1 cellular context compared by ENCODE assay signal in the genomic region with DNA sequence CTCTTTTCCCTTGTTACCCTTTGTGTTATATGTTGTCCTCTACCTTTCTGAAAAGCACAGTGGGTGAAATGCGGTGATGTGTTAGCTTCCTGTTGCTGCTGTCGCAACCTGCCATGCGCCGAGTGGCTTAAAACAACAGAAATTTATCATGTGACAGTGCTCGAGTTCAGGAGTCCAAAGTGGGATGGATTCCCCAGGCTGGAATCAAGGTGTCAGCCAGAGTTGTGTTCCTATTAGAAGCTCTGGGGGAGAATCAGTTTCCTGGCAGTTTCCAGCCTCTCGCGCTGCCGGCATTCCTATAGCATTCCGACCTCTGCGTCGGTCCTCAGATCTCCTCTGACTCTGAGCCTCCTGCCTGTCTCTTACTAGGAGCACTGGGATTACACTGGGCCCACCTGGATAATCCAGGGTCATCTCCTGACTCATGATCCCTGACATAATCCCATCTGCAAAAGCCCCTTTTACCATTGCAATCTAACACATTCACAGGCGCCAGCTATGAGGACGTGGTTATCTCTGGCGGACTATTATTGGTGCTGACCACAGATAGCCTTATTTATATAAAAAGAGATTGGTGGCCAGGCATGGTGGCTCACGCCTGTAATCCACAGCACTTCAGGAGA.
TF ChIP-seq lines count a peak whose summit lies in the region.

No MANE protein-coding gene starts in this region.

TF ChIP-seq in HepG2, 621 proteins besides CTCF, POLR2A, EP300 and RAD21 (continued from another document and continues in another):
- TF ChIP-seq, protein P1, sequence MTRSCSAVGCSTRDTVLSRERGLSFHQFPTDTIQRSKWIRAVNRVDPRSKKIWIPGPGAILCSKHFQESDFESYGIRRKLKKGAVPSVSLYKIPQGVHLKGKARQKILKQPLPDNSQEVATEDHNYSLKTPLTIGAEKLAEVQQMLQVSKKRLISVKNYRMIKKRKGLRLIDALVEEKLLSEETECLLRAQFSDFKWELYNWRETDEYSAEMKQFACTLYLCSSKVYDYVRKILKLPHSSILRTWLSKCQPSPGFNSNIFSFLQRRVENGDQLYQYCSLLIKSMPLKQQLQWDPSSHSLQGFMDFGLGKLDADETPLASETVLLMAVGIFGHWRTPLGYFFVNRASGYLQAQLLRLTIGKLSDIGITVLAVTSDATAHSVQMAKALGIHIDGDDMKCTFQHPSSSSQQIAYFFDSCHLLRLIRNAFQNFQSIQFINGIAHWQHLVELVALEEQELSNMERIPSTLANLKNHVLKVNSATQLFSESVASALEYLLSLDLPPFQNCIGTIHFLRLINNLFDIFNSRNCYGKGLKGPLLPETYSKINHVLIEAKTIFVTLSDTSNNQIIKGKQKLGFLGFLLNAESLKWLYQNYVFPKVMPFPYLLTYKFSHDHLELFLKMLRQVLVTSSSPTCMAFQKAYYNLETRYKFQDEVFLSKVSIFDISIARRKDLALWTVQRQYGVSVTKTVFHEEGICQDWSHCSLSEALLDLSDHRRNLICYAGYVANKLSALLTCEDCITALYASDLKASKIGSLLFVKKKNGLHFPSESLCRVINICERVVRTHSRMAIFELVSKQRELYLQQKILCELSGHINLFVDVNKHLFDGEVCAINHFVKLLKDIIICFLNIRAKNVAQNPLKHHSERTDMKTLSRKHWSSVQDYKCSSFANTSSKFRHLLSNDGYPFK (CRISPR knock-in tag; IDR thresholded peaks at IDR 0.05; ENCODE audit: borderline replicate concordance): 0 out of 2 replicates have a peak, but pooled peaks have one; percentile 44
- TF ChIP-seq ZNF20 (CRISPR knock-in tag; IDR thresholded peaks at IDR 0.05): no peak
- peak; percentile 86; the same call in 1 of the 2 replicates for TF ChIP-seq FOXK1 (CRISPR knock-in tag; IDR thresholded peaks at IDR 0.05; ENCODE audit: borderline replicate concordance, low read depth)
- no peak for TF ChIP-seq ZFYVE20 (CRISPR knock-in tag; IDR thresholded peaks at IDR 0.05; ENCODE audit: borderline replicate concordance, low read depth)
- TF ChIP-seq ZNF883 (CRISPR knock-in tag; IDR thresholded peaks at IDR 0.05; ENCODE audit: not compliant biosample characterization): no peak
- TF ChIP-seq, protein P2, sequence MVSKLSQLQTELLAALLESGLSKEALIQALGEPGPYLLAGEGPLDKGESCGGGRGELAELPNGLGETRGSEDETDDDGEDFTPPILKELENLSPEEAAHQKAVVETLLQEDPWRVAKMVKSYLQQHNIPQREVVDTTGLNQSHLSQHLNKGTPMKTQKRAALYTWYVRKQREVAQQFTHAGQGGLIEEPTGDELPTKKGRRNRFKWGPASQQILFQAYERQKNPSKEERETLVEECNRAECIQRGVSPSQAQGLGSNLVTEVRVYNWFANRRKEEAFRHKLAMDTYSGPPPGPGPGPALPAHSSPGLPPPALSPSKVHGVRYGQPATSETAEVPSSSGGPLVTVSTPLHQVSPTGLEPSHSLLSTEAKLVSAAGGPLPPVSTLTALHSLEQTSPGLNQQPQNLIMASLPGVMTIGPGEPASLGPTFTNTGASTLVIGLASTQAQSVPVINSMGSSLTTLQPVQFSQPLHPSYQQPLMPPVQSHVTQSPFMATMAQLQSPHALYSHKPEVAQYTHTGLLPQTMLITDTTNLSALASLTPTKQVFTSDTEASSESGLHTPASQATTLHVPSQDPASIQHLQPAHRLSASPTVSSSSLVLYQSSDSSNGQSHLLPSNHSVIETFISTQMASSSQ (IDR thresholded peaks at IDR 0.05; ENCODE audit: low read depth): no peak; the same call in 1 of the 2 replicates
- TF ChIP-seq, protein P2 (CRISPR knock-in tag; IDR thresholded peaks at IDR 0.05; ENCODE audit: borderline replicate concordance): no peak
- no peak for TF ChIP-seq NFE2L1 (CRISPR knock-in tag; IDR thresholded peaks at IDR 0.05; ENCODE audit: borderline replicate concordance)
- TF ChIP-seq, protein P3, sequence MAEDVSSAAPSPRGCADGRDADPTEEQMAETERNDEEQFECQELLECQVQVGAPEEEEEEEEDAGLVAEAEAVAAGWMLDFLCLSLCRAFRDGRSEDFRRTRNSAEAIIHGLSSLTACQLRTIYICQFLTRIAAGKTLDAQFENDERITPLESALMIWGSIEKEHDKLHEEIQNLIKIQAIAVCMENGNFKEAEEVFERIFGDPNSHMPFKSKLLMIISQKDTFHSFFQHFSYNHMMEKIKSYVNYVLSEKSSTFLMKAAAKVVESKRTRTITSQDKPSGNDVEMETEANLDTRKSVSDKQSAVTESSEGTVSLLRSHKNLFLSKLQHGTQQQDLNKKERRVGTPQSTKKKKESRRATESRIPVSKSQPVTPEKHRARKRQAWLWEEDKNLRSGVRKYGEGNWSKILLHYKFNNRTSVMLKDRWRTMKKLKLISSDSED (CRISPR knock-in tag; IDR thresholded peaks at IDR 0.05): no peak
- 0 out of 2 replicates have a peak, but pooled peaks have one; percentile 11 for TF ChIP-seq CREB1 (IDR thresholded peaks at IDR 0.05)
- peak; percentile 65; the same call in 1 of the 2 replicates for TF ChIP-seq CREB1 (CRISPR knock-in tag; IDR thresholded peaks at IDR 0.05)
- no peak for TF ChIP-seq ZNF260 (CRISPR knock-in tag; IDR thresholded peaks at IDR 0.05; ENCODE audit: borderline replicate concordance, low read depth)
- no peak for TF ChIP-seq ZNF674 (CRISPR knock-in tag; IDR thresholded peaks at IDR 0.05; ENCODE audit: low read depth)
- no peak for TF ChIP-seq BRD4 (CRISPR knock-in tag; IDR thresholded peaks at IDR 0.05)
- TF ChIP-seq ZBTB20 (CRISPR knock-in tag; IDR thresholded peaks at IDR 0.05; ENCODE audit: borderline replicate concordance, low read depth): peak; percentile 79
- TF ChIP-seq ZNF232 (CRISPR knock-in tag; IDR thresholded peaks at IDR 0.05; ENCODE audit: borderline replicate concordance): no peak; the same call in 1 of the 2 replicates
- TF ChIP-seq, protein P4, sequence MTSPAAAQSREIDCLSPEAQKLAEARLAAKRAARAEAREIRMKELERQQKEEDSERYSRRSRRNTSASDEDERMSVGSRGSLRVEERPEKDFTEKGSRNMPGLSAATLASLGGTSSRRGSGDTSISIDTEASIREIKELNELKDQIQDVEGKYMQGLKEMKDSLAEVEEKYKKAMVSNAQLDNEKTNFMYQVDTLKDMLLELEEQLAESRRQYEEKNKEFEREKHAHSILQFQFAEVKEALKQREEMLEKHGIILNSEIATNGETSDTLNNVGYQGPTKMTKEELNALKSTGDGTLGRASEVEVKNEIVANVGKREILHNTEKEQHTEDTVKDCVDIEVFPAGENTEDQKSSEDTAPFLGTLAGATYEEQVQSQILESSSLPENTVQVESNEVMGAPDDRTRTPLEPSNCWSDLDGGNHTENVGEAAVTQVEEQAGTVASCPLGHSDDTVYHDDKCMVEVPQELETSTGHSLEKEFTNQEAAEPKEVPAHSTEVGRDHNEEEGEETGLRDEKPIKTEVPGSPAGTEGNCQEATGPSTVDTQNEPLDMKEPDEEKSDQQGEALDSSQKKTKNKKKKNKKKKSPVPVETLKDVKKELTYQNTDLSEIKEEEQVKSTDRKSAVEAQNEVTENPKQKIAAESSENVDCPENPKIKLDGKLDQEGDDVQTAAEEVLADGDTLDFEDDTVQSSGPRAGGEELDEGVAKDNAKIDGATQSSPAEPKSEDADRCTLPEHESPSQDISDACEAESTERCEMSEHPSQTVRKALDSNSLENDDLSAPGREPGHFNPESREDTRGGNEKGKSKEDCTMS (CRISPR knock-in tag; conservative IDR thresholded peaks at IDR 0.05): no peak
- TF ChIP-seq GLI4 (CRISPR knock-in tag; IDR thresholded peaks at IDR 0.05; ENCODE audit: borderline replicate concordance): no peak
- no peak for TF ChIP-seq SALL2 (CRISPR knock-in tag; IDR thresholded peaks at IDR 0.05)
- TF ChIP-seq SRSF9 (IDR thresholded peaks at IDR 0.05; ENCODE audit: borderline replicate concordance, insufficient read depth, low read depth, low read length, poor library complexity, severe bottlenecking): no peak
- no peak for TF ChIP-seq SMYD3 (CRISPR knock-in tag; IDR thresholded peaks at IDR 0.05)
- no peak; the same call in 1 of the 2 replicates for TF ChIP-seq ZNF746 (CRISPR knock-in tag; IDR thresholded peaks at IDR 0.05)
- no peak for TF ChIP-seq MBD4 (IDR thresholded peaks at IDR 0.05; ENCODE audit: borderline replicate concordance, low read length)
- TF ChIP-seq PAWR (CRISPR knock-in tag; IDR thresholded peaks at IDR 0.05; ENCODE audit: borderline replicate concordance): no peak
- no peak for TF ChIP-seq ZNF550 (CRISPR knock-in tag; IDR thresholded peaks at IDR 0.05; ENCODE audit: borderline replicate concordance)
- peak; percentile 83 for TF ChIP-seq POLR2G (IDR thresholded peaks at IDR 0.05; ENCODE audit: low read depth, low read length)
- TF ChIP-seq MTF2 (CRISPR knock-in tag; IDR thresholded peaks at IDR 0.05; ENCODE audit: borderline replicate concordance): no peak
- peak; percentile 91 for TF ChIP-seq TEAD3 (CRISPR knock-in tag; optimal IDR thresholded peaks at IDR 0.05; ENCODE audit: borderline replicate concordance)
- TF ChIP-seq ZNF274 (CRISPR knock-in tag; IDR thresholded peaks at IDR 0.05): no peak
- TF ChIP-seq, protein P5, sequence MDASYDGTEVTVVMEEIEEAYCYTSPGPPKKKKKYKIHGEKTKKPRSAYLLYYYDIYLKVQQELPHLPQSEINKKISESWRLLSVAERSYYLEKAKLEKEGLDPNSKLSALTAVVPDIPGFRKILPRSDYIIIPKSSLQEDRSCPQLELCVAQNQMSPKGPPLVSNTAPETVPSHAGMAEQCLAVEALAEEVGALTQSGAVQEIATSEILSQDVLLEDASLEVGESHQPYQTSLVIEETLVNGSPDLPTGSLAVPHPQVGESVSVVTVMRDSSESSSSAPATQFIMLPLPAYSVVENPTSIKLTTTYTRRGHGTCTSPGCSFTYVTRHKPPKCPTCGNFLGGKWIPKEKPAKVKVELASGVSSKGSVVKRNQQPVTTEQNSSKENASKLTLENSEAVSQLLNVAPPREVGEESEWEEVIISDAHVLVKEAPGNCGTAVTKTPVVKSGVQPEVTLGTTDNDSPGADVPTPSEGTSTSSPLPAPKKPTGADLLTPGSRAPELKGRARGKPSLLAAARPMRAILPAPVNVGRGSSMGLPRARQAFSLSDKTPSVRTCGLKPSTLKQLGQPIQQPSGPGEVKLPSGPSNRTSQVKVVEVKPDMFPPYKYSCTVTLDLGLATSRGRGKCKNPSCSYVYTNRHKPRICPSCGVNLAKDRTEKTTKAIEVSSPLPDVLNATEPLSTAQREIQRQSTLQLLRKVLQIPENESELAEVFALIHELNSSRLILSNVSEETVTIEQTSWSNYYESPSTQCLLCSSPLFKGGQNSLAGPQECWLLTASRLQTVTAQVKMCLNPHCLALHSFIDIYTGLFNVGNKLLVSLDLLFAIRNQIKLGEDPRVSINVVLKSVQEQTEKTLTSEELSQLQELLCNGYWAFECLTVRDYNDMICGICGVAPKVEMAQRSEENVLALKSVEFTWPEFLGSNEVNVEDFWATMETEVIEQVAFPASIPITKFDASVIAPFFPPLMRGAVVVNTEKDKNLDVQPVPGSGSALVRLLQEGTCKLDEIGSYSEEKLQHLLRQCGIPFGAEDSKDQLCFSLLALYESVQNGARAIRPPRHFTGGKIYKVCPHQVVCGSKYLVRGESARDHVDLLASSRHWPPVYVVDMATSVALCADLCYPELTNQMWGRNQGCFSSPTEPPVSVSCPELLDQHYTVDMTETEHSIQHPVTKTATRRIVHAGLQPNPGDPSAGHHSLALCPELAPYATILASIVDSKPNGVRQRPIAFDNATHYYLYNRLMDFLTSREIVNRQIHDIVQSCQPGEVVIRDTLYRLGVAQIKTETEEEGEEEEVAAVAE (CRISPR knock-in tag; IDR thresholded peaks at IDR 0.05; ENCODE audit: borderline replicate concordance): peak; percentile 68; the same call in 1 of the 2 replicates
- TF ChIP-seq HHEX (CRISPR knock-in tag; IDR thresholded peaks at IDR 0.05): 0 out of 2 replicates have a peak, but pooled peaks have one; percentile 19
- TF ChIP-seq, protein P6, sequence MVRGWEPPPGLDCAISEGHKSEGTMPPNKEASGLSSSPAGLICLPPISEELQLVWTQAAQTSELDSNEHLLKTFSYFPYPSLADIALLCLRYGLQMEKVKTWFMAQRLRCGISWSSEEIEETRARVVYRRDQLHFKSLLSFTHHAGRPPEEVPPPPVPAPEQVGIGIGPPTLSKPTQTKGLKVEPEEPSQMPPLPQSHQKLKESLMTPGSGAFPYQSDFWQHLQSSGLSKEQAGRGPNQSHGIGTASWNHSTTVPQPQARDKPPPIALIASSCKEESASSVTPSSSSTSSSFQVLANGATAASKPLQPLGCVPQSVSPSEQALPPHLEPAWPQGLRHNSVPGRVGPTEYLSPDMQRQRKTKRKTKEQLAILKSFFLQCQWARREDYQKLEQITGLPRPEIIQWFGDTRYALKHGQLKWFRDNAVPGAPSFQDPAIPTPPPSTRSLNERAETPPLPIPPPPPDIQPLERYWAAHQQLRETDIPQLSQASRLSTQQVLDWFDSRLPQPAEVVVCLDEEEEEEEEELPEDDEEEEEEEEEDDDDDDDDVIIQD (CRISPR knock-in tag; IDR thresholded peaks at IDR 0.05; ENCODE audit: low read depth): peak; percentile 82
- TF ChIP-seq EHMT2 (IDR thresholded peaks at IDR 0.05; ENCODE audit: borderline replicate concordance, low read depth, low read length): no peak
- TF ChIP-seq ZNF83 (CRISPR knock-in tag; IDR thresholded peaks at IDR 0.05; ENCODE audit: borderline replicate concordance): no peak
- TF ChIP-seq ZNF343 (CRISPR knock-in tag; IDR thresholded peaks at IDR 0.05): no peak
- TF ChIP-seq DPF2 (CRISPR knock-in tag; IDR thresholded peaks at IDR 0.05; ENCODE audit: borderline replicate concordance, low read depth): peak; percentile 80
- no peak for TF ChIP-seq TEAD2 (CRISPR knock-in tag; IDR thresholded peaks at IDR 0.05)
- no peak for TF ChIP-seq MTF1 (CRISPR knock-in tag; IDR thresholded peaks at IDR 0.05)
- 0 out of 2 replicates have a peak, but pooled peaks have one; percentile 49 for TF ChIP-seq GZF1 (CRISPR knock-in tag; IDR thresholded peaks at IDR 0.05)
- TF ChIP-seq, protein P7, sequence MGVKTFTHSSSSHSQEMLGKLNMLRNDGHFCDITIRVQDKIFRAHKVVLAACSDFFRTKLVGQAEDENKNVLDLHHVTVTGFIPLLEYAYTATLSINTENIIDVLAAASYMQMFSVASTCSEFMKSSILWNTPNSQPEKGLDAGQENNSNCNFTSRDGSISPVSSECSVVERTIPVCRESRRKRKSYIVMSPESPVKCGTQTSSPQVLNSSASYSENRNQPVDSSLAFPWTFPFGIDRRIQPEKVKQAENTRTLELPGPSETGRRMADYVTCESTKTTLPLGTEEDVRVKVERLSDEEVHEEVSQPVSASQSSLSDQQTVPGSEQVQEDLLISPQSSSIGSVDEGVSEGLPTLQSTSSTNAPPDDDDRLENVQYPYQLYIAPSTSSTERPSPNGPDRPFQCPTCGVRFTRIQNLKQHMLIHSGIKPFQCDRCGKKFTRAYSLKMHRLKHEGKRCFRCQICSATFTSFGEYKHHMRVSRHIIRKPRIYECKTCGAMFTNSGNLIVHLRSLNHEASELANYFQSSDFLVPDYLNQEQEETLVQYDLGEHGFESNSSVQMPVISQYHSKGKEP (CRISPR knock-in tag; IDR thresholded peaks at IDR 0.05): no peak
- peak; percentile 69; the same call in 1 of the 2 replicates for TF ChIP-seq ZNF501 (CRISPR knock-in tag; IDR thresholded peaks at IDR 0.05)
- no peak for TF ChIP-seq SUZ12 (IDR thresholded peaks at IDR 0.05; ENCODE audit: low read depth, low read length)
